ENCODE assay signal across 8 cellular contexts in genomic region chr12:128823916-128824839, GRCh38. TPM values are rescaled to one million over a fixed set of nuclear protein-coding genes. Genes with fewer than 3 reads are reported as not detected.
A peak's percentile ranks its signal among the peaks of the same experiment; 100 is the strongest.
DNase-seq lines count a peak whose midpoint lies in the region; TF ChIP-seq lines count a peak whose summit lies in the region.

Gene SLC15A4, minus strand, starts transcription at chr12:128823958. Its CDS starts 15 bp downstream, at chr12:128823943.

- DNase-seq in COLO829 (ENCODE audit: low spot score): peak; percentile 94
- DNase-seq in GM20000 (ENCODE audit: low spot score): peak; percentile 97
- peak; percentile 49 for DNase-seq in HS-5 (ENCODE audit: low read depth)
- peak; percentile 10 for DNase-seq in NK-92 (lab: John Stamatoyannopoulos, UW; ENCODE audit: unreplicated experiment)
- peak; percentile 98 for DNase-seq in activated CD8-positive, alpha-beta memory T cell treated with anti-CD3 and anti-CD28 coated beads for 24 hours
- peak; percentile 76 for DNase-seq in effector CD8-positive, alpha-beta T cell (lab: John Stamatoyannopoulos, UW)
- peak; percentile 93 to 94 for DNase-seq in lung microvascular endothelial cell (ENCODE audit: low read depth in 2 of 2)
- DNase-seq in stimulated activated CD4-positive, alpha-beta T cell treated with anti-CD3 and anti-CD28 coated beads, TNF-alpha, amount 100 ng/mL, for 4 hours (ENCODE audit: low read depth in 3 of 3): peak; percentile 72 to 90 (median 85)

- TF ChIP-seq CTCF in GM20000 (IDR thresholded peaks at IDR 0.05; ENCODE audit: extremely low read depth, missing control alignments): no peak

RNA-seq across cellular contexts. Expression of gene SLC15A4, which starts in this region (rescaled TPM):
- 17.4 and 25.2 TPM in 2 replicates for total RNA-seq in lung microvascular endothelial cell

Comparison
In these comparisons a context has a peak if more than half of its experiments do, and no peak if none do; other contexts are left out.
1. Peak in every context shown above with its lines: DNase-seq.
2. DNase-seq: peak in every context shown above with its lines; median percentile 98 in activated CD8-positive, alpha-beta memory T cell treated with anti-CD3 and anti-CD28 coated beads for 24 hours; 97 in GM20000; 94 in COLO829; 94 in lung microvascular endothelial cell; 85 in stimulated activated CD4-positive, alpha-beta T cell treated with anti-CD3 and anti-CD28 coated beads, TNF-alpha, amount 100 ng/mL, for 4 hours; 76 in effector CD8-positive, alpha-beta T cell; 49 in HS-5; 10 in NK-92.